ENCODE assay signal across 10 cellular contexts in genomic region chr9:120532475-120532874, GRCh38. TPM values are rescaled to one million over a fixed set of nuclear protein-coding genes. Genes with fewer than 3 reads are reported as not detected.
DNase-seq lines count a peak whose midpoint lies in the region; ATAC-seq and TF ChIP-seq lines count a peak whose summit lies in the region.
"Had no signal": no experiment of that assay in that cellular context is flagged by ENCODE, and none has a peak within 500 bp of the region (broad histone marks: within the 10 kb centered on the region; RNA-seq: fewer than 3 reads in every experiment).

No MANE protein-coding gene starts in this region.

- H3K9ac ChIP-seq in adipocyte (ENCODE audit: low read length) (peak overlapping the region; percentile 60), H9 (ENCODE audit: extremely low read depth, insufficient read length, low read length) (no peak overlapping the region)

- peaks cover 2% of the 10 kb centered on the region for H4K20me1 ChIP-seq in H9 (ENCODE audit: control insufficient read depth, insufficient read depth, insufficient read length)

- H3K4me2 ChIP-seq in H9 (ENCODE audit: insufficient read depth, insufficient read length, low read length): no peak overlapping the region

- no peak overlapping the region for H3K23ac ChIP-seq in H9 (ENCODE audit: insufficient read length, low read depth, low read length)

- no peak overlapping the region for H3K4me3 Mint-ChIP-seq in H9

- H3K23me2 ChIP-seq in H9 (ENCODE audit: insufficient read length, low read depth, low read length, poor library complexity, severe bottlenecking): no peaks in the 10 kb centered on the region

- H3K56ac ChIP-seq in H9 (ENCODE audit: insufficient read length, low read depth, low read length): no peak overlapping the region

- no peak overlapping the region for H2BK15ac ChIP-seq in H9 (ENCODE audit: low read depth, low read length)

- peaks cover 0 to 3% of the 10 kb centered on the region in 2 experiments; a peak in 1 of 5 replicates for H3K9me3 Mint-ChIP-seq in H9

- H3K9me3 ChIP-seq in HEK293 (ENCODE audit: control insufficient read depth, insufficient read depth, low read depth, low read length) (no peaks in the 10 kb centered on the region), adipocyte (ENCODE audit: control insufficient read depth, low read length) (no peaks in the 10 kb centered on the region), heart right ventricle (no peaks in the 10 kb centered on the region), stomach (no peaks in the 10 kb centered on the region), H9 (ENCODE audit: control insufficient read depth, low read depth, low read length) (no peaks in the 10 kb centered on the region), HAP-1 (no peaks in the 10 kb centered on the region)

- H4K91ac ChIP-seq in H9 (ENCODE audit: insufficient read length, low read depth, low read length): no peak overlapping the region

- CTCF ChIA-PET in HEK293 (lab: Yijun Ruan, JAX): interaction anchor here (0.5 to 2.6 kb wide), 12 partner anchors 9 to 1592 kb away, joined by 3 to 9 read pairs (median 4); no protein-coding TSS in a partner anchor

- H2BK120ac ChIP-seq in H9 (ENCODE audit: low read depth, low read length, poor library complexity, severe bottlenecking): no peak overlapping the region

- no peak overlapping the region for H2BK20ac ChIP-seq in H9 (ENCODE audit: low read depth, low read length, poor library complexity, severe bottlenecking)

- no peak overlapping the region for H2AFZ ChIP-seq in H9 (ENCODE audit: low read length)

- DNase-seq in adipocyte (ENCODE audit: low read depth) (peak; percentile 80), heart right ventricle (no peak), stomach (peak; percentile 72), H9 (no peak), NCI-H526 treated with DMSO at 0.1 percent for 48 hours (lab: John Stamatoyannopoulos, UW) (no peak), HAP-1 (ENCODE audit: low spot score in 2 of 2) (no peak), NCI-H146 (lab: John Stamatoyannopoulos, UW) (no peak)
- DNase-seq: activated effector memory CD4-positive, alpha-beta T cell treated with Interleukin-2 at 50 U/mL for 16 hours; NCI-H2171 had no signal

- peak in 7 of 8 donors; percentile 20 to 87 (median 74) for ATAC-seq in heart right ventricle

- H3K36me3 ChIP-seq in HEK293 (ENCODE audit: control insufficient read depth in 2 of 2, insufficient read depth in 1 of 2, low read length in 2 of 2) (peaks cover 0 to 90% of the 10 kb centered on the region in 2 experiments; a peak in 1 of 3 replicates), adipocyte (ENCODE audit: control insufficient read depth, insufficient read depth, low read length, severe bottlenecking) (peaks cover 26% of the 10 kb centered on the region), heart right ventricle (peaks cover 0 to 93% (median 34%) of the 10 kb centered on the region in 9 donors), stomach (peaks cover 35 to 93% (median 90%) of the 10 kb centered on the region in 4 donors), HAP-1 (replicated peaks) (peaks cover 69% of the 10 kb centered on the region)

- H4K5ac ChIP-seq in H9 (ENCODE audit: insufficient read length, low read depth, low read length): no peak overlapping the region

- 69 to 85% methylated on average over 6 of the region's 6 CpGs for WGBS in heart right ventricle, 2 donors
- 58 to 89% (median 68%) methylated on average over 4 to 6 of the region's 6 CpGs for WGBS in stomach, 5 donors
- no CpG with 5 or more reads among the region's 6 CpGs for WGBS in H9 (ENCODE audit: extremely low coverage, insufficient read length, low lambda C conversion rate)

- H3K14ac ChIP-seq in H9 (ENCODE audit: insufficient read depth, low read length): no peak overlapping the region

- TF ChIP-seq POLR2A in stomach (IDR thresholded peaks at IDR 0.05): no peak

- H3K4me3 ChIP-seq in HEK293 (ENCODE audit: low read depth, low read length): no peak overlapping the region
- H3K4me3 ChIP-seq in adipocyte (ENCODE audit: low read length): peak overlapping the region; percentile 25
- H3K4me3 ChIP-seq in heart right ventricle: no peak overlapping the region
- no peak overlapping the region for H3K4me3 ChIP-seq in stomach
- no peak overlapping the region for H3K4me3 ChIP-seq in HAP-1

- TF ChIP-seq EP300 in stomach (IDR thresholded peaks at IDR 0.05): no peak

- H3K27me3 ChIP-seq in adipocyte (replicated peaks; ENCODE audit: control insufficient read depth, insufficient read depth, low read length) (no peaks in the 10 kb centered on the region), heart right ventricle (no peaks in the 10 kb centered on the region), stomach (no peaks in the 10 kb centered on the region), H9 (ENCODE audit: insufficient read depth, low read length) (no peaks in the 10 kb centered on the region), HAP-1 (ENCODE audit: low read depth) (no peaks in the 10 kb centered on the region)

- no peak overlapping the region for H2BK5ac ChIP-seq in H9 (ENCODE audit: insufficient read length, low read length)

- H2BK12ac ChIP-seq in H9 (ENCODE audit: insufficient read length, low read depth, low read length): no peak overlapping the region

- no peaks in the 10 kb centered on the region for H3K79me2 ChIP-seq in H9 (ENCODE audit: insufficient read depth, low read length)

- POLR2A ChIA-PET in HEK293 (lab: Yijun Ruan, JAX): no interaction called here

- peaks cover 28% of the 10 kb centered on the region in 2 experiments for H3K4me1 Mint-ChIP-seq in H9

- H3K36me3 Mint-ChIP-seq in H9 (ENCODE audit: insufficient read depth in 1 of 3, low read depth in 3 of 3): peaks cover 46 to 81% (median 65%) of the 10 kb centered on the region in 3 experiments

- no peak overlapping the region for H4K8ac ChIP-seq in H9 (replicated peaks; ENCODE audit: insufficient read length, low read depth, low read length)

- in situ Hi-C loops in HAP-1 (cut with MboI; ENCODE audit: low sequenced_read_pairs): no loop called here

- H3K27me3 Mint-ChIP-seq in H9 (ENCODE audit: low read depth): no peaks in the 10 kb centered on the region

- no peak overlapping the region for H3K18ac ChIP-seq in H9 (ENCODE audit: insufficient read length, low read depth, low read length)

- H3T11ph ChIP-seq in H9 (ENCODE audit: low read length): no peak overlapping the region

- TF ChIP-seq CTCF in HEK293 (tag by site-specific recombination; IDR thresholded peaks at IDR 0.05): no peak
- TF ChIP-seq CTCF in heart right ventricle (IDR thresholded peaks at IDR 0.05): no peak
- no peak for TF ChIP-seq CTCF in stomach (IDR thresholded peaks at IDR 0.05)
- no peak for TF ChIP-seq CTCF in H9 (conservative IDR thresholded peaks at IDR 0.05)

- H3K4me1 ChIP-seq in HEK293 (ENCODE audit: control insufficient read depth, insufficient read depth, low read length) (no peaks in the 10 kb centered on the region), adipocyte (ENCODE audit: control insufficient read depth, insufficient read depth, low read length) (peaks cover 17% of the 10 kb centered on the region), heart right ventricle (peaks cover 0 to 11% (median 0%) of the 10 kb centered on the region in 9 donors), stomach (peaks cover 0 to 12% (median 8%) of the 10 kb centered on the region in 4 donors), H9 (ENCODE audit: insufficient read depth, low read length) (no peaks in the 10 kb centered on the region; the same call in 1 of the 2 replicates), HAP-1 (no peaks in the 10 kb centered on the region)

- H2AK5ac ChIP-seq in H9 (ENCODE audit: insufficient read length, low read length): no peak overlapping the region

- H3K4ac ChIP-seq in H9 (ENCODE audit: low read depth, low read length): no peak overlapping the region

- H3K27ac Mint-ChIP-seq in H9: peak overlapping the region in 1 of 3 experiments; percentile 43; a peak in 2 of 7 replicates

- H3K79me1 ChIP-seq in H9 (ENCODE audit: insufficient read depth, low read depth, low read length, poor library complexity, severe bottlenecking): no peaks in the 10 kb centered on the region

- H3K27ac ChIP-seq in HEK293 (ENCODE audit: extremely low read depth, low read depth, low read length) (no peak overlapping the region), heart right ventricle (no peak overlapping the region), stomach (peak overlapping the region in 4 of 5 donors; percentile 36 to 68 (median 50)), H9 (ENCODE audit: insufficient read length, low read depth, low read length) (no peak overlapping the region)

- intact Hi-C loops in heart right ventricle (cut with DNase I) (no loop called here), stomach (cut with DNase I; ENCODE audit: low total_unique reads) (no loop called here)

TF ChIP-seq in HEK293, 187 proteins besides CTCF, POLR2A, EP300 and RAD21:
- peak; percentile 81 for TF ChIP-seq KLF1 (tag by site-specific recombination; IDR thresholded peaks at IDR 0.05)
- no peak for TF ChIP-seq ZNF530 (tag by site-specific recombination; IDR thresholded peaks at IDR 0.05; ENCODE audit: low read depth)

RNA-seq across cellular contexts. Expression of gene CDK5RAP2, which starts 47.5 kb away (rescaled TPM):
- total RNA-seq in heart right ventricle (10 to 100 TPM; 37.9 to 80.1 (median 54.5) TPM), stomach (100 to 1,000 TPM in 2 of 5 donors, 10 to 100 TPM in 3; 30.3 to 438 (median 59.7) TPM), H9 (2021) (51.9 and 56.4 TPM in 2 replicates)
- polyA plus RNA-seq in heart right ventricle (10 to 100 TPM; 21.6 to 53.0 TPM), stomach (10 to 100 TPM; 24.7 to 25.3 (median 25.2) TPM)

Comparison
In these comparisons a context has a peak if more than half of its experiments do, and no peak if none do; other contexts are left out.
1. H3K27ac ChIP-seq: peak in stomach (4 of 5); none in HEK293 (single experiment), heart right ventricle (0 of 10) and H9 (single experiment).
2. DNase-seq: peak in adipocyte (single experiment) and stomach (single experiment); none in heart right ventricle (0 of 2), H9 (single experiment), NCI-H526 treated with DMSO at 0.1 percent for 48 hours (single experiment), HAP-1 (0 of 2) and NCI-H146 (single experiment).